Comparison of ENCODE assay signal across 20 cellular contexts in the genomic region with DNA sequence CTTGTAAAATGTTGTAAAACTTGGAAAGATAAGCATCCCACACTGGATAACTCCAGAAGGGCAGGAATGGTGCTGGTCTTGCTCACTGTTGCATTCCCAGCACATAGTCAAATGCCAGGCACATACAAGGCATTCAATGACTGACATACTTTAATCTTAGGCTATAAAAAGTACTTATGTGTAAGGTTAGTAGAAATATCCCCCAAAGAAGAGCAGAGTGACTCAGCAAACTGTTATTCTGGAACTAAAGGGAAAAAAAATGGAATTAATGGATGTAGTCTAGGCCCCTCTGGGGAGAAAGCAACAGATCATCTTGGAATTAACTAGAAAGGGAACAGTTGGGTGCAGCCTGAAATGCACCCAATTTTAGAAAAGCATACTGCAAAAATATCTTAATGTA.
"Had no signal": no experiment of that assay in that cellular context is flagged by ENCODE, and none has a peak within 500 bp of the region (broad histone marks: within the 10 kb centered on the region; RNA-seq: fewer than 3 reads in every experiment).

No MANE protein-coding gene starts in this region.

- H3K4me3 ChIP-seq: hepatocyte, left ventricle myocardium inferior, lower lobe of right lung, prostate gland, skin epidermis had no signal

- H3K27ac ChIP-seq: hepatocyte, left ventricle myocardium inferior, lower lobe of right lung, prostate gland, skin epidermis had no signal

- H3K9me3 ChIP-seq: left ventricle myocardium inferior, lower lobe of right lung, prostate gland had no signal

- H3K4me1 ChIP-seq: lower lobe of right lung, prostate gland had no signal

- DNase-seq: dermis blood vessel endothelial cell; endodermal cell; erythroblast; foreskin melanocyte; head of caudate nucleus; kidney; left cardiac atrium; left ventricle myocardium inferior; lower lobe of right lung; midbrain; naive thymus-derived CD4-positive, alpha-beta T cell; nephron progenitor cell; stimulated activated CD4-positive, alpha-beta T cell treated with anti-CD3 and anti-CD28 coated beads, Interleukin-12 subunit alpha, Interleukin-12 subunit beta, amount 100 ng/mL, for 4 hours; stimulated activated CD4-positive, alpha-beta T cell treated with anti-CD3 and anti-CD28 coated beads, Interleukin-2, amount 100 ng/mL, for 48 hours; stimulated activated naive CD4-positive, alpha-beta T cell treated with Interleukin-2 at 50 U/mL for 16 hours had no signal

- H3K4me2 ChIP-seq: hepatocyte had no signal

- H3K27me3 ChIP-seq: hepatocyte had no signal

- ATAC-seq: left cardiac atrium; lower lobe of right lung; naive thymus-derived CD4-positive, alpha-beta T cell; sciatic nerve had no signal

- H2AFZ ChIP-seq: hepatocyte, parathyroid adenoma had no signal
